In the genomic region with DNA sequence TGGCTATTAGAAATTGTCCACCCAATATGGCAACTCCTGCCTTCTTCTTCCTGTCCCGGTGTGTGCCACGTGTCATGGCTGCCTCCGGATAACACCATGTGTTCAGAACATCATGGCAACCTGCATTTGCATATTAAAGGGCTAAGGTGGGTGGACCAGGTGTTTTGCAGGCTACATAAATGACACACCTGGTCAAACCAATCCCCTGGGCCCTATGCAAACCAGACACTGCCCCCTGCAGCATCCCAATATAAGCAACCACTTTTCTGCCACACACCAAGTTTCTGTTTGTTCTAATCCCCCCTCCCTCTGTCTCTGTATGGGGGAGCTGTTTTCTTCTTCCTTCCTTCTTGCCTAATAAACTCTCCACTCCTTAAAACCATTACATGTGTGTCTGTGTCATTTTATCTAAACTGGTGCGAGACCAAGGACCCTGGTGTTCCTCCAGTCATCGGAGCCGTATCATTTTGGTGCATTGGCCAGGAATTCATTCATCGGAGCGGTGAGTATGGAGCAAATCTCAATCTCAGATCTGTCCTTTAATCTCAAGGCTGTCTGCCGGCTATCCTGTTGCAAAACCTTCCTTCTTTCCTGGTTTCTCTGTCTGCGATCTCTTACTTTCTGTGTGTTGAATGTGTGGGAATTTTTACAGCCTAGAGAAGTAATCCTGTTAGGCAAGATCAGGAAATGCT, we compare ENCODE assay signal across 9 cellular contexts. TPM values are rescaled to one million over a fixed set of nuclear protein-coding genes. Genes with fewer than 3 reads are reported as not detected.
A peak's percentile ranks its signal among the peaks of the same experiment; 100 is the strongest.
DNase-seq lines count a peak whose midpoint lies in the region; ATAC-seq and TF ChIP-seq lines count a peak whose summit lies in the region.
"Had no signal": no experiment of that assay in that cellular context is flagged by ENCODE, and none has a peak within 500 bp of the region (broad histone marks: within the 10 kb centered on the region; RNA-seq: fewer than 3 reads in every experiment).

No MANE protein-coding gene starts in this region.

- peaks cover 6% of the 10 kb centered on the region for H3K4me1 ChIP-seq in Loucy (ENCODE audit: insufficient read depth, low read length, poor library complexity, severe bottlenecking)

- no peaks in the 10 kb centered on the region for H3K27me3 ChIP-seq in Loucy (ENCODE audit: insufficient read depth, low read length, poor library complexity, severe bottlenecking)

- no peak overlapping the region for H3K4me3 ChIP-seq in Loucy (ENCODE audit: low read length, poor library complexity, severe bottlenecking)
- H3K4me3 ChIP-seq in cardiac fibroblast (replicated peaks in 1 of 2; ENCODE audit: low read depth in 2 of 2, low read length in 2 of 2): no peak overlapping the region

- in situ Hi-C loops in ACHN (cut with HindIII; ENCODE audit: low pct_ligation_motif_present, low pct_unique_long_range_greater_than_20kb, low sequenced_read_pairs): no loop called here

- no peaks in the 10 kb centered on the region for H3K9me2 ChIP-seq in Loucy (replicated peaks; ENCODE audit: low read depth, low read length)

- H3K9me3 Mint-ChIP-seq in natural killer cell treated with Interleukin-12 subunit alpha and Interleukin-12 subunit beta and Interleukin-15 and Interleukin-18, amount 100 ng/mL, for 72 hours: peaks cover 3% of the 10 kb centered on the region

- H3K36me3 ChIP-seq in Loucy (ENCODE audit: insufficient read depth, low read length): no peaks in the 10 kb centered on the region

- DNase-seq in NCI-H748 (lab: John Stamatoyannopoulos, UW; ENCODE audit: unreplicated experiment): peak; percentile 8
- DNase-seq in NCI-H748 treated with DMSO at 0.1 percent for 48 hours (lab: John Stamatoyannopoulos, UW): no peak
- peak in 1 of 2 donors; percentile 25 for DNase-seq in cardiac fibroblast (ENCODE audit: low read depth in 2 of 2)
- DNase-seq in natural killer cell treated with Interleukin-12 subunit alpha and Interleukin-12 subunit beta and Interleukin-15 and Interleukin-18, amount 100 ng/mL, for 72 hours (ENCODE audit: low spot score): no peak
- no peak for DNase-seq in ACHN
- DNase-seq in T1000 (lab: John Stamatoyannopoulos, UW): no peak
- no peak for DNase-seq in activated T-cell treated with anti-CD3 and anti-CD28 coated beads, Interleukin-2, amount 50 U/mL, for 1 hour

- H3K27me3 Mint-ChIP-seq in natural killer cell treated with Interleukin-12 subunit alpha and Interleukin-12 subunit beta and Interleukin-15 and Interleukin-18, amount 100 ng/mL, for 72 hours: no peaks in the 10 kb centered on the region
- H3K27me3 Mint-ChIP-seq: B cell had no signal

- H3K36me3 Mint-ChIP-seq in natural killer cell treated with Interleukin-12 subunit alpha and Interleukin-12 subunit beta and Interleukin-15 and Interleukin-18, amount 100 ng/mL, for 72 hours: peaks cover 17% of the 10 kb centered on the region

- H3K4me2 ChIP-seq in Loucy (ENCODE audit: low read depth, low read length, poor library complexity, severe bottlenecking): peak overlapping the region; percentile 42

- ATAC-seq in natural killer cell treated with Interleukin-12 subunit alpha and Interleukin-12 subunit beta and Interleukin-15 and Interleukin-18, amount 100 ng/mL, for 72 hours: no peak

- H3K9me3 ChIP-seq in Loucy (ENCODE audit: insufficient read depth, low read depth, low read length): no peaks in the 10 kb centered on the region

- H2AFZ ChIP-seq in Loucy (ENCODE audit: low read length): peak overlapping the region; percentile 38; the same call in 1 of the 2 replicates

- H3K79me2 ChIP-seq in Loucy (ENCODE audit: insufficient read depth, low read length): no peaks in the 10 kb centered on the region

- peak; percentile 48; the same call in 1 of the 2 replicates for TF ChIP-seq CTCF in Loucy (conservative IDR thresholded peaks at IDR 0.05; ENCODE audit: low read length)
- peak; percentile 37 for TF ChIP-seq CTCF in cardiac fibroblast (IDR thresholded peaks at IDR 0.05; ENCODE audit: low read depth, low read length)

- H3K9ac ChIP-seq in Loucy (ENCODE audit: low read depth, low read length, poor library complexity, severe bottlenecking): peak overlapping the region; percentile 37

- H3F3A ChIP-seq in Loucy (ENCODE audit: low read depth): no peaks in the 10 kb centered on the region

- H3K27ac Mint-ChIP-seq in natural killer cell treated with Interleukin-12 subunit alpha and Interleukin-12 subunit beta and Interleukin-15 and Interleukin-18, amount 100 ng/mL, for 72 hours: peak overlapping the region in 1 of 2 donors; percentile 88
- H3K27ac Mint-ChIP-seq: B cell had no signal

- no peaks in the 10 kb centered on the region for H4K20me1 ChIP-seq in Loucy (ENCODE audit: insufficient read depth, low read length, poor library complexity, severe bottlenecking)

- peak overlapping the region; percentile 51 for H3K4me3 Mint-ChIP-seq in natural killer cell treated with Interleukin-12 subunit alpha and Interleukin-12 subunit beta and Interleukin-15 and Interleukin-18, amount 100 ng/mL, for 72 hours
- H3K4me3 Mint-ChIP-seq: B cell had no signal

- H3K4me1 Mint-ChIP-seq in natural killer cell treated with Interleukin-12 subunit alpha and Interleukin-12 subunit beta and Interleukin-15 and Interleukin-18, amount 100 ng/mL, for 72 hours (ENCODE audit: low read depth in 2 of 2): peaks cover 31% of the 10 kb centered on the region in 2 donors

RNA-seq across cellular contexts. Expression of a gene that starts 44.5 kb away (rescaled TPM):
- 10 to 100 TPM; 18.5 to 18.6 TPM for total RNA-seq in natural killer cell treated with Interleukin-12 subunit alpha and Interleukin-12 subunit beta and Interleukin-15 and Interleukin-18, amount 100 ng/mL, for 72 hours
